Comparison of ENCODE assay signal across 8 cellular contexts in genomic region chr14:22870811-22871199, GRCh38. TPM values are rescaled to one million over a fixed set of nuclear protein-coding genes. Genes with fewer than 3 reads are reported as not detected.
DNase-seq lines count a peak whose midpoint lies in the region; ATAC-seq, FAIRE-seq and TF ChIP-seq lines count a peak whose summit lies in the region.

No MANE protein-coding gene starts in this region.

- DNase-seq in HL-60 (ENCODE audit: low read depth in 1 of 2, low spot score in 1 of 2) (peak in 1 of 2 experiments; percentile 78), adrenal gland (no peak), HepG2 (ENCODE audit: low spot score) (no peak), upper lobe of left lung (no peak), RKO (ENCODE audit: low spot score) (no peak), HCEC 1CT (no peak)

- in situ Hi-C loops in HepG2 (cut with HindIII; ENCODE audit: extremely low pct_ligation_motif_present, low pct_unique_long_range_greater_than_20kb) = no loop called here

- TF ChIP-seq CTCF in HL-60 (IDR thresholded peaks at IDR 0.05; ENCODE audit: insufficient read depth, low read length) (no peak), adrenal gland (IDR thresholded peaks at IDR 0.05) (no peak), HepG2 (CRISPR knock-in tag; IDR thresholded peaks at IDR 0.05) (no peak), upper lobe of left lung (IDR thresholded peaks at IDR 0.05) (no peak)

- H3K27me3 ChIP-seq in BLaER1 (no peaks in the 10 kb centered on the region), HL-60 (ENCODE audit: insufficient read depth, poor library complexity, severe bottlenecking) (no peaks in the 10 kb centered on the region), adrenal gland (no peaks in the 10 kb centered on the region), HepG2 (ENCODE audit: control insufficient read depth in 1 of 2, insufficient read depth in 2 of 2, low read length in 2 of 2) (no peaks in the 10 kb centered on the region; a peak in 1 of 5 replicates), upper lobe of left lung (no peaks in the 10 kb centered on the region)

- H3K9me3 ChIP-seq in BLaER1 = no peaks in the 10 kb centered on the region
- no peaks in the 10 kb centered on the region for H3K9me3 ChIP-seq in adrenal gland (replicated peaks in 1 of 3)
- H3K9me3 ChIP-seq in HepG2 (ENCODE audit: low read length) = no peaks in the 10 kb centered on the region
- no peaks in the 10 kb centered on the region for H3K9me3 ChIP-seq in upper lobe of left lung

- no peak for FAIRE-seq in HepG2 (lab: Jason Lieb, UNC)

- CTCF ChIA-PET in HepG2 (lab: Yijun Ruan, JAX; ENCODE audit: low intra/inter-chr PET ratio, low total read pairs) = interaction anchor here (2.6 to 3.1 kb wide), 2 partner anchors 18 to 30 kb away, joined by 11 to 46 read pairs; no protein-coding TSS in a partner anchor

- H3K4me1 ChIP-seq in BLaER1 (peaks cover 35% of the 10 kb centered on the region), adrenal gland (replicated peaks in 1 of 2) (peaks cover 15 to 19% of the 10 kb centered on the region in 2 donors), HepG2 (ENCODE audit: insufficient read depth, low read length) (peaks cover 35% of the 10 kb centered on the region), upper lobe of left lung (peaks cover 22 to 31% (median 26%) of the 10 kb centered on the region in 4 donors)

- ATAC-seq in GM21381 (IDR thresholded peaks at IDR 0.05; ENCODE audit: unreplicated experiment) (peak; percentile 39), HepG2 (peak; percentile 0; the same call in 1 of the 3 replicates), upper lobe of left lung (ENCODE audit: low FRiP score in 2 of 2) (peak in 1 of 2 donors; percentile 21)

- H3K4me2 ChIP-seq in BLaER1 = peak overlapping the region; percentile 77
- peak overlapping the region; percentile 95 for H3K4me2 ChIP-seq in HepG2 (ENCODE audit: low read depth, low read length)

- H3K9ac ChIP-seq in BLaER1 (peak overlapping the region; percentile 89), HepG2 (ENCODE audit: insufficient read depth, low read depth, low read length) (peak overlapping the region; percentile 76)

- H3K4me3 ChIP-seq in BLaER1 (peak overlapping the region; percentile 90), HL-60 (replicated peaks; ENCODE audit: insufficient read depth, low read length) (peak overlapping the region; percentile 99), adrenal gland (peak overlapping the region in 2 of 4 donors; percentile 88 to 89), HepG2 (replicated peaks in 1 of 3; ENCODE audit: insufficient read depth in 1 of 3, low read depth in 2 of 3, low read length in 3 of 3) (peak overlapping the region; percentile 66 to 93 (median 82)), upper lobe of left lung (peak overlapping the region in 3 of 4 donors; percentile 75 to 89 (median 87))

- peaks cover 13% of the 10 kb centered on the region; the same call in 1 of the 2 replicates for H4K20me1 ChIP-seq in BLaER1
- no peaks in the 10 kb centered on the region for H4K20me1 ChIP-seq in HepG2 (ENCODE audit: insufficient read depth, low read length)

- no peak for TF ChIP-seq RAD21 in HepG2 (CRISPR knock-in tag; IDR thresholded peaks at IDR 0.05)

- no TSS peak for BruUV-seq in HepG2 (replicated peaks; lab: Mats Ljungman, UMichigan)

- peak overlapping the region; percentile 90 for H3K27ac ChIP-seq in BLaER1
- H3K27ac ChIP-seq in HL-60 (replicated peaks) = peak overlapping the region; percentile 85
- H3K27ac ChIP-seq in adrenal gland = peak overlapping the region; percentile 83 to 97 (median 93)
- H3K27ac ChIP-seq in HepG2 (ENCODE audit: extremely low read length, insufficient read depth, low read length) = peak overlapping the region; percentile 85
- peak overlapping the region; percentile 98 to 100 (median 99) for H3K27ac ChIP-seq in upper lobe of left lung

- no peak for TF ChIP-seq EP300 in HepG2 (IDR thresholded peaks at IDR 0.05; ENCODE audit: low read depth in 2 of 2, low read length in 2 of 2)
- TF ChIP-seq EP300 in HepG2 (CRISPR knock-in tag; IDR thresholded peaks at IDR 0.05; ENCODE audit: borderline replicate concordance) = no peak
- TF ChIP-seq EP300 in upper lobe of left lung (IDR thresholded peaks at IDR 0.05) = peak in 1 of 4 donors; percentile 24

- H2AFZ ChIP-seq in HepG2 (ENCODE audit: low read length) = peak overlapping the region; percentile 49

- POLR2A ChIA-PET in HepG2 (lab: Yijun Ruan, JAX) = interaction anchor here (0.8 to 4.4 kb wide), 34 partner anchors 9 to 1244 kb away, joined by 3 to 53 read pairs (median 6); partner anchors contain the start of genes ACIN1, AJUBA, C14orf119 and DAD1

- 3 to 5% (median 4%) methylated on average over 1 of the region's 1 CpG for WGBS in adrenal gland, 4 donors
- WGBS in HepG2 (ENCODE audit: low lambda C conversion rate) = 0% methylated on average over 1 of the region's 1 CpG
- WGBS in upper lobe of left lung, 2 donors = 3 to 9% methylated on average over 1 of the region's 1 CpG

- intact Hi-C loops in adrenal gland (cut with DNase I) (no loop called here), HepG2 (cut with micrococcal nuclease; ENCODE audit: unreplicated experiment) (loop anchor here (1.0 to 5.0 kb wide), 5 partner anchors 18 to 111 kb away; partner anchors contain the start of genes AJUBA, OXA1L and PRMT5)

- H3K36me3 ChIP-seq in BLaER1 (peaks cover 26% of the 10 kb centered on the region), adrenal gland (replicated peaks in 1 of 2) (peaks cover 0 to 25% of the 10 kb centered on the region in 2 donors), HepG2 (replicated peaks in 1 of 2; ENCODE audit: control insufficient read depth in 1 of 2, insufficient read depth in 2 of 2, low read length in 2 of 2) (peaks cover 7 to 10% of the 10 kb centered on the region in 2 experiments; a peak in 4 of 5 replicates), upper lobe of left lung (peaks cover 17 to 28% (median 26%) of the 10 kb centered on the region in 4 donors)

- TF ChIP-seq POLR2A in adrenal gland (IDR thresholded peaks at IDR 0.05) (no peak), HepG2 (IDR thresholded peaks at IDR 0.05; ENCODE audit: insufficient read depth in 1 of 2, low read depth in 2 of 2, low read length in 2 of 2) (no peak), upper lobe of left lung (IDR thresholded peaks at IDR 0.05) (no peak)

- no peaks in the 10 kb centered on the region for H3K79me2 ChIP-seq in HepG2 (ENCODE audit: insufficient read depth, low read length)

RNA-seq across cellular contexts. Expression of gene LRP10, which starts 0.7 kb away (rescaled TPM):
- total RNA-seq in adrenal gland = 100 to 1,000 TPM in 4 of 8 donors, 10 to 100 TPM in 4; 74.5 to 207 (median 104) TPM
- 10 to 100 TPM; 13.1 to 26.8 (median 14.8) TPM for polyA plus RNA-seq in adrenal gland
- total RNA-seq in HepG2 (2016; rRNA removed; fragmentation: Illumina TruSeq; extraction: Trizol) = 8.6 and 16.9 TPM in 2 replicates
- 4.6 and 5.4 TPM in 2 replicates for total RNA-seq in HepG2 (2016; cell fraction: cytosol; rRNA removed; fragmentation: Illumina TruSeq; extraction: Trizol; ENCODE audit: low read depth)
- total RNA-seq in HepG2 (2016; cell fraction: insoluble cytoplasmic fraction; rRNA removed; fragmentation: Illumina TruSeq; extraction: Trizol) = 8.2 and 17.2 TPM in 2 replicates
- 13.8 and 15.6 TPM in 2 replicates for total RNA-seq in HepG2 (2016; cell fraction: membrane; rRNA removed; fragmentation: Illumina TruSeq; extraction: Trizol)
- 15.9 and 21.6 TPM in 2 replicates for total RNA-seq in HepG2 (2016; cell fraction: nucleus; rRNA removed; fragmentation: Illumina TruSeq; extraction: Trizol)
- 45.2 and 80.6 TPM in 2 replicates for polyA plus RNA-seq in HepG2 (2011; rRNA removed)
- 49.4 and 54.8 TPM in 2 replicates for polyA plus RNA-seq in HepG2 (2011; cell fraction: cytosol; rRNA removed)
- 70.7 and 85.9 TPM in 2 replicates for polyA plus RNA-seq in HepG2 (2011; cell fraction: nucleus; rRNA removed)
- polyA plus RNA-seq in HepG2 (2012) = 45.8 and 84.6 TPM in 2 replicates
- 6.5 and 7.4 TPM in 2 replicates for polyA plus RNA-seq in HepG2 (2016; cell fraction: cytosol; fragmentation: Illumina TruSeq; extraction: Trizol; ENCODE audit: low read depth)
- polyA plus RNA-seq in HepG2 (2016; cell fraction: insoluble cytoplasmic fraction; fragmentation: Illumina TruSeq; extraction: Trizol; ENCODE audit: low read depth) = 8.2 and 10.9 TPM in 2 replicates
- polyA plus RNA-seq in HepG2 (2016; cell fraction: membrane; fragmentation: Illumina TruSeq; extraction: Trizol; ENCODE audit: low read depth) = 11.6 and 13.0 TPM in 2 replicates
- 22.9 and 23.5 TPM in 2 replicates for polyA plus RNA-seq in HepG2 (2016; cell fraction: nucleus; fragmentation: Illumina TruSeq; extraction: Trizol; ENCODE audit: insufficient read depth, low read depth)
- 73.0 and 241 TPM in 2 replicates for polyA minus RNA-seq in HepG2 (2011; rRNA and poly(A)+ RNA removed; ENCODE audit: low replicate concordance)
- polyA minus RNA-seq in HepG2 (2011; cell fraction: cytosol; rRNA and poly(A)+ RNA removed) = 55.0 and 77.3 TPM in 2 replicates
- 23.4 and 37.7 TPM in 2 replicates for polyA minus RNA-seq in HepG2 (2011; cell fraction: nucleus; rRNA and poly(A)+ RNA removed)
- total RNA-seq in upper lobe of left lung = 100 to 1,000 TPM in 5 of 6 donors, 10 to 100 TPM in 1; 90.2 to 169 (median 149) TPM

RNA-seq across cellular contexts. Expression of gene REM2, which starts 12.2 kb away (rescaled TPM):
- total RNA-seq in adrenal gland (under 1 TPM in 4 of 8 donors, not detected in 4; 0.15 to 0.28 (median 0.23) TPM), HepG2 (2016; rRNA removed; fragmentation: Illumina TruSeq; extraction: Trizol) (not detected in 2 replicates), upper lobe of left lung (1 to 10 TPM; 1.0 to 6.3 (median 1.2) TPM)
- polyA plus RNA-seq in adrenal gland (1 to 10 TPM in 1 of 3 donors, under 1 TPM in 2; 0.09 to 1.2 (median 0.64) TPM), HepG2 (2011; rRNA removed) (0.20 and 0.31 TPM in 2 replicates)
- total RNA-seq in HepG2 (2016; cell fraction: cytosol; rRNA removed; fragmentation: Illumina TruSeq; extraction: Trizol; ENCODE audit: low read depth) = not detected in 2 replicates
- total RNA-seq in HepG2 (2016; cell fraction: insoluble cytoplasmic fraction; rRNA removed; fragmentation: Illumina TruSeq; extraction: Trizol) = not detected in 2 replicates
- not detected in 2 replicates for total RNA-seq in HepG2 (2016; cell fraction: membrane; rRNA removed; fragmentation: Illumina TruSeq; extraction: Trizol)
- not detected in 2 replicates for total RNA-seq in HepG2 (2016; cell fraction: nucleus; rRNA removed; fragmentation: Illumina TruSeq; extraction: Trizol)
- polyA plus RNA-seq in HepG2 (2011; cell fraction: cytosol; rRNA removed) = 0.04 and 0.05 TPM in 2 replicates
- 1.1 and 1.9 TPM in 2 replicates for polyA plus RNA-seq in HepG2 (2011; cell fraction: nucleus; rRNA removed)
- 0.21 and 0.67 TPM in 2 replicates for polyA plus RNA-seq in HepG2 (2012)
- polyA plus RNA-seq in HepG2 (2016; cell fraction: cytosol; fragmentation: Illumina TruSeq; extraction: Trizol; ENCODE audit: low read depth) = not detected in 2 replicates
- polyA plus RNA-seq in HepG2 (2016; cell fraction: insoluble cytoplasmic fraction; fragmentation: Illumina TruSeq; extraction: Trizol; ENCODE audit: low read depth) = not detected in 2 replicates
- polyA plus RNA-seq in HepG2 (2016; cell fraction: membrane; fragmentation: Illumina TruSeq; extraction: Trizol; ENCODE audit: low read depth) = not detected in 2 replicates
- polyA plus RNA-seq in HepG2 (2016; cell fraction: nucleus; fragmentation: Illumina TruSeq; extraction: Trizol; ENCODE audit: insufficient read depth, low read depth) = not detected in 2 replicates
- polyA minus RNA-seq in HepG2 (2011; rRNA and poly(A)+ RNA removed; ENCODE audit: low replicate concordance) = 0.26 and 0.30 TPM in 2 replicates
- polyA minus RNA-seq in HepG2 (2011; cell fraction: cytosol; rRNA and poly(A)+ RNA removed) = not detected in 2 replicates
- polyA minus RNA-seq in HepG2 (2011; cell fraction: nucleus; rRNA and poly(A)+ RNA removed) = 0.25 and 0.90 TPM in 2 replicates

RNA-seq across cellular contexts. Expression of gene MMP14, which starts 34.4 kb away (rescaled TPM):
- total RNA-seq in adrenal gland (100 to 1,000 TPM in 4 of 8 donors, 10 to 100 TPM in 4; 55.7 to 161 (median 97.8) TPM), HepG2 (2016; rRNA removed; fragmentation: Illumina TruSeq; extraction: Trizol) (1.6 and 5.2 TPM in 2 replicates), upper lobe of left lung (100 to 1,000 TPM in 3 of 6 donors, 10 to 100 TPM in 3; 53.4 to 157 (median 104) TPM)
- polyA plus RNA-seq in adrenal gland (10 to 100 TPM; 15.5 to 65.2 (median 17.0) TPM), HepG2 (2011; rRNA removed) (9.8 and 11.3 TPM in 2 replicates)
- 0.20 and 0.44 TPM in 2 replicates for total RNA-seq in HepG2 (2016; cell fraction: cytosol; rRNA removed; fragmentation: Illumina TruSeq; extraction: Trizol; ENCODE audit: low read depth)
- 2.1 and 5.2 TPM in 2 replicates for total RNA-seq in HepG2 (2016; cell fraction: insoluble cytoplasmic fraction; rRNA removed; fragmentation: Illumina TruSeq; extraction: Trizol)
- 0.71 and 0.79 TPM in 2 replicates for total RNA-seq in HepG2 (2016; cell fraction: membrane; rRNA removed; fragmentation: Illumina TruSeq; extraction: Trizol)
- 4.6 and 5.5 TPM in 2 replicates for total RNA-seq in HepG2 (2016; cell fraction: nucleus; rRNA removed; fragmentation: Illumina TruSeq; extraction: Trizol)
- 5.8 and 6.5 TPM in 2 replicates for polyA plus RNA-seq in HepG2 (2011; cell fraction: cytosol; rRNA removed)
- polyA plus RNA-seq in HepG2 (2011; cell fraction: nucleus; rRNA removed) = 25.6 and 29.7 TPM in 2 replicates
- 4.8 and 11.1 TPM in 2 replicates for polyA plus RNA-seq in HepG2 (2012)
- polyA plus RNA-seq in HepG2 (2016; cell fraction: cytosol; fragmentation: Illumina TruSeq; extraction: Trizol; ENCODE audit: low read depth) = 0.14 and 0.26 TPM in 2 replicates
- polyA plus RNA-seq in HepG2 (2016; cell fraction: insoluble cytoplasmic fraction; fragmentation: Illumina TruSeq; extraction: Trizol; ENCODE audit: low read depth) = 1.7 and 2.1 TPM in 2 replicates
- 0.27 and 0.44 TPM in 2 replicates for polyA plus RNA-seq in HepG2 (2016; cell fraction: membrane; fragmentation: Illumina TruSeq; extraction: Trizol; ENCODE audit: low read depth)
- 9.4 and 10.2 TPM in 2 replicates for polyA plus RNA-seq in HepG2 (2016; cell fraction: nucleus; fragmentation: Illumina TruSeq; extraction: Trizol; ENCODE audit: insufficient read depth, low read depth)
- polyA minus RNA-seq in HepG2 (2011; rRNA and poly(A)+ RNA removed; ENCODE audit: low replicate concordance) = 1.4 and 12.3 TPM in 2 replicates
- 2.5 and 3.8 TPM in 2 replicates for polyA minus RNA-seq in HepG2 (2011; cell fraction: cytosol; rRNA and poly(A)+ RNA removed)
- polyA minus RNA-seq in HepG2 (2011; cell fraction: nucleus; rRNA and poly(A)+ RNA removed) = 4.5 and 4.8 TPM in 2 replicates

RNA-seq across cellular contexts. Expression of gene MRPL52, which starts 41.1 kb away (rescaled TPM):
- 100 to 1,000 TPM in 4 of 8 donors, 10 to 100 TPM in 4; 58.3 to 390 (median 102) TPM for total RNA-seq in adrenal gland
- polyA plus RNA-seq in adrenal gland = 100 to 1,000 TPM in 2 of 3 donors, 10 to 100 TPM in 1; 66.0 to 337 (median 256) TPM
- total RNA-seq in HepG2 (2016; rRNA removed; fragmentation: Illumina TruSeq; extraction: Trizol) = 329 and 420 TPM in 2 replicates
- 142 and 155 TPM in 2 replicates for total RNA-seq in HepG2 (2016; cell fraction: cytosol; rRNA removed; fragmentation: Illumina TruSeq; extraction: Trizol; ENCODE audit: low read depth)
- total RNA-seq in HepG2 (2016; cell fraction: insoluble cytoplasmic fraction; rRNA removed; fragmentation: Illumina TruSeq; extraction: Trizol) = 341 and 464 TPM in 2 replicates
- total RNA-seq in HepG2 (2016; cell fraction: membrane; rRNA removed; fragmentation: Illumina TruSeq; extraction: Trizol) = 156 and 160 TPM in 2 replicates
- 109 and 136 TPM in 2 replicates for total RNA-seq in HepG2 (2016; cell fraction: nucleus; rRNA removed; fragmentation: Illumina TruSeq; extraction: Trizol)
- polyA plus RNA-seq in HepG2 (2011; rRNA removed) = 118 and 123 TPM in 2 replicates
- polyA plus RNA-seq in HepG2 (2011; cell fraction: cytosol; rRNA removed) = 96.8 and 121 TPM in 2 replicates
- 57.8 and 65.3 TPM in 2 replicates for polyA plus RNA-seq in HepG2 (2011; cell fraction: nucleus; rRNA removed)
- 191 and 236 TPM in 2 replicates for polyA plus RNA-seq in HepG2 (2012)
- polyA plus RNA-seq in HepG2 (2016; cell fraction: cytosol; fragmentation: Illumina TruSeq; extraction: Trizol; ENCODE audit: low read depth) = 177 and 226 TPM in 2 replicates
- polyA plus RNA-seq in HepG2 (2016; cell fraction: insoluble cytoplasmic fraction; fragmentation: Illumina TruSeq; extraction: Trizol; ENCODE audit: low read depth) = 443 and 518 TPM in 2 replicates
- polyA plus RNA-seq in HepG2 (2016; cell fraction: membrane; fragmentation: Illumina TruSeq; extraction: Trizol; ENCODE audit: low read depth) = 154 and 175 TPM in 2 replicates
- polyA plus RNA-seq in HepG2 (2016; cell fraction: nucleus; fragmentation: Illumina TruSeq; extraction: Trizol; ENCODE audit: insufficient read depth, low read depth) = 256 and 271 TPM in 2 replicates
- 17.7 and 30.4 TPM in 2 replicates for polyA minus RNA-seq in HepG2 (2011; rRNA and poly(A)+ RNA removed; ENCODE audit: low replicate concordance)
- polyA minus RNA-seq in HepG2 (2011; cell fraction: cytosol; rRNA and poly(A)+ RNA removed) = 72.9 and 76.8 TPM in 2 replicates
- polyA minus RNA-seq in HepG2 (2011; cell fraction: nucleus; rRNA and poly(A)+ RNA removed) = 33.7 and 36.6 TPM in 2 replicates
- 10 to 100 TPM in 5 of 6 donors, 1 to 10 TPM in 1; 9.4 to 88.2 (median 34.1) TPM for total RNA-seq in upper lobe of left lung

RNA-seq across cellular contexts. Expression of gene RBM23, which starts 48.1 kb away (rescaled TPM):
- 1,000 to 10,000 TPM in 2 of 8 donors, 100 to 1,000 TPM in 1, 10 to 100 TPM in 5; 70.4 to 1,877 (median 81.8) TPM for total RNA-seq in adrenal gland
- 10 to 100 TPM; 39.5 to 82.8 (median 43.8) TPM for polyA plus RNA-seq in adrenal gland
- total RNA-seq in HepG2 (2016; rRNA removed; fragmentation: Illumina TruSeq; extraction: Trizol) = 0.52 and 1.5 TPM in 2 replicates
- 1.3 and 3.6 TPM in 2 replicates for total RNA-seq in HepG2 (2016; cell fraction: cytosol; rRNA removed; fragmentation: Illumina TruSeq; extraction: Trizol; ENCODE audit: low read depth)
- 0.61 and 1.6 TPM in 2 replicates for total RNA-seq in HepG2 (2016; cell fraction: insoluble cytoplasmic fraction; rRNA removed; fragmentation: Illumina TruSeq; extraction: Trizol)
- total RNA-seq in HepG2 (2016; cell fraction: membrane; rRNA removed; fragmentation: Illumina TruSeq; extraction: Trizol) = 0.71 and 0.76 TPM in 2 replicates
- 1.2 and 2.0 TPM in 2 replicates for total RNA-seq in HepG2 (2016; cell fraction: nucleus; rRNA removed; fragmentation: Illumina TruSeq; extraction: Trizol)
- 2.1 and 2.9 TPM in 2 replicates for polyA plus RNA-seq in HepG2 (2011; rRNA removed)
- 0.87 and 0.90 TPM in 2 replicates for polyA plus RNA-seq in HepG2 (2011; cell fraction: cytosol; rRNA removed)
- 7.7 and 10.1 TPM in 2 replicates for polyA plus RNA-seq in HepG2 (2011; cell fraction: nucleus; rRNA removed)
- 2.0 and 2.8 TPM in 2 replicates for polyA plus RNA-seq in HepG2 (2012)
- 0.17 and 0.28 TPM in 2 replicates for polyA plus RNA-seq in HepG2 (2016; cell fraction: cytosol; fragmentation: Illumina TruSeq; extraction: Trizol; ENCODE audit: low read depth)
- 0.76 and 1.0 TPM in 2 replicates for polyA plus RNA-seq in HepG2 (2016; cell fraction: insoluble cytoplasmic fraction; fragmentation: Illumina TruSeq; extraction: Trizol; ENCODE audit: low read depth)
- polyA plus RNA-seq in HepG2 (2016; cell fraction: membrane; fragmentation: Illumina TruSeq; extraction: Trizol; ENCODE audit: low read depth) = 0.27 and 0.43 TPM in 2 replicates
- 3.6 and 4.3 TPM in 2 replicates for polyA plus RNA-seq in HepG2 (2016; cell fraction: nucleus; fragmentation: Illumina TruSeq; extraction: Trizol; ENCODE audit: insufficient read depth, low read depth)
- polyA minus RNA-seq in HepG2 (2011; rRNA and poly(A)+ RNA removed; ENCODE audit: low replicate concordance) = 5.4 and 70.7 TPM in 2 replicates
- 0.97 and 1.6 TPM in 2 replicates for polyA minus RNA-seq in HepG2 (2011; cell fraction: cytosol; rRNA and poly(A)+ RNA removed)
- polyA minus RNA-seq in HepG2 (2011; cell fraction: nucleus; rRNA and poly(A)+ RNA removed) = 14.7 and 14.8 TPM in 2 replicates
- 10 to 100 TPM; 63.3 to 96.8 (median 91.9) TPM for total RNA-seq in upper lobe of left lung

Comparison
In these comparisons a context has a peak if more than half of its experiments do, and no peak if none do; other contexts are left out.
1. RNA of gene MMP14, which starts 34.4 kb away (total RNA-seq): 53.4 to 157 TPM in upper lobe of left lung and 55.7 to 161 TPM in adrenal gland; 0.20 to 5.5 TPM in HepG2; every median in the first group is over 4 times any median in the second.
2. Peak in every context shown above with its lines, with median percentiles within 50 percentile points of each other: H3K27ac ChIP-seq.